ENCODE assay signal across 23 cellular contexts in the genomic region with DNA sequence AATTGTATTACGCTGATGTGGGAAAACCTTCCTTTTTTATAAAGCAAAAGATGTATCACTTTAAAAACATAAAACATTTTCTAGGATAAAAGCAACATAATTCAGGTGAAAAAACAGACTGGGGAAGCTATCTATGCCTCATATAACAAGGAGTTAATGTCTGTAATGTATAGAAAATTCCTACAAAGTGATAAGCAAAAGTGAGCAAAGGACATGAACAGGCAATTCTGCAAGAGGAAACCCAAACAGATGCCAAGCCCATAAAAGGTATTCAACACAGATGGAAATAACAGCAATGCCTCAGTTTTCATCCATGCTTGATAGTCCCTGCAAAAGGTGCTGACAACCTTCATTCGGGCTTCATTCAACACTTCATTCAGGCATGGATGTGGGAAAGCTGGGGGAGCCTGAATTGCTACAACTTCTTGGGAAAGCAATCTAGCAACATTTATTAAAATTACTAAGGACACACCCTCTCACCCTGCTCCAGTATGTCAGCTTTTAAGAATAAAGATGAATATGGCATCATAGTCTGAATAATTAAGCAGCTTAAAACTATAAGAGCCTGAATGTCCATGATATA.
"Had no signal": no experiment of that assay in that cellular context is flagged by ENCODE, and none has a peak within 500 bp of the region (broad histone marks: within the 10 kb centered on the region; RNA-seq: fewer than 3 reads in every experiment).

No MANE protein-coding gene starts in this region.

- H3K4me3 ChIP-seq: left ventricle myocardium inferior, lung, mucosa of descending colon, pancreas, prostate gland, sigmoid colon, spleen, suprapubic skin, thoracic aorta, tibial artery, upper lobe of right lung had no signal

- DNase-seq: islet precursor cell; left ventricle myocardium inferior; midbrain; mucosa of descending colon; naive thymus-derived CD4-positive, alpha-beta T cell; pancreas; posterior cingulate gyrus; retina; right cardiac atrium; sigmoid colon; small intestine; spleen; stimulated activated CD4-positive, alpha-beta T cell treated with anti-CD3 and anti-CD28 coated beads, Interleukin-4, amount 100 ng/mL, for 24 hours; stimulated activated naive CD4-positive, alpha-beta T cell; tibial artery; trophoblast cell; upper lobe of right lung had no signal

- ATAC-seq: mucosa of descending colon; naive thymus-derived CD4-positive, alpha-beta T cell; natural killer cell treated with Interleukin-12 subunit alpha and Interleukin-12 subunit beta and Interleukin-15 and Interleukin-18, amount 100 ng/mL, for 72 hours; pancreas; right cardiac atrium; stimulated activated effector memory CD8-positive, alpha-beta T cell treated with anti-CD3 and anti-CD28 coated beads, Interleukin-12 subunit alpha, Interleukin-12 subunit beta, amount 100 ng/mL, for 72 hours; upper lobe of right lung had no signal

- H3K27ac ChIP-seq: left ventricle myocardium inferior, pancreas, prostate gland, sigmoid colon, spleen, suprapubic skin, thoracic aorta, tibial artery, upper lobe of right lung had no signal

- H3K4me1 ChIP-seq: pancreas, prostate gland, sigmoid colon, spleen, suprapubic skin, tibial artery, upper lobe of right lung had no signal

- H3K9me3 ChIP-seq: pancreas, prostate gland had no signal

- H3K36me3 ChIP-seq: prostate gland, sigmoid colon, suprapubic skin, thoracic aorta, tibial artery, upper lobe of right lung had no signal

- H3K27me3 ChIP-seq: pancreas, sigmoid colon, spleen, suprapubic skin, tibial artery, upper lobe of right lung had no signal
